ENCODE assay signal across 24 cellular contexts in the genomic region with DNA sequence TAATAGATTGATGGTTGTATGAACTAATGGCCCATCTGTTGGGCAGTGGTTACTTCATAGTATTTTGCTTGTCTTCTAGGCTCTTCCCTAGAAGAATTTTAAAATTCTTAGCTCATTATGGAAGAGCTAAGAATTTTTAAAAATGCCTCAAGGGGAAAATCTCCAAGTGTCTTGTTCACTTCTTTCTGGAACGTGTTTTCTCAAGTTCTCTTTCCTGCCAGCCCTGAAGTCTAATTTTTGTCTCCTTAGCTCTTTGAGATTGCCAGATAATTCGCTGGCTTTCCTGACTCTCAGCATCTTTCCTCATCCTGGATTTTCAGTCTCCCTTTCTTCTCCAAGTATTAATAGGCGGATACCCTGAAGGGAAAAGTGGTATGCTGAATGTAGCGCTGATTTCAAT.
"Had no signal": no experiment of that assay in that cellular context is flagged by ENCODE, and none has a peak within 500 bp of the region (broad histone marks: within the 10 kb centered on the region; RNA-seq: fewer than 3 reads in every experiment).

No MANE protein-coding gene starts in this region.

- H3K27me3 ChIP-seq: colonic mucosa, esophagus squamous epithelium, foreskin keratinocyte, gastroesophageal sphincter, heart left ventricle, hepatocyte, left lung had no signal

- ATAC-seq: effector memory CD8-positive, alpha-beta T cell; esophagus mucosa; foreskin keratinocyte; gastroesophageal sphincter; heart left ventricle; left cardiac atrium; left lung; left ventricle myocardium superior; lower lobe of right lung had no signal

- H2AFZ ChIP-seq: hepatocyte had no signal

- H3K9me3 ChIP-seq: colonic mucosa, esophagus squamous epithelium, gastroesophageal sphincter, heart left ventricle, left lung, lower lobe of right lung had no signal

- H3K4me3 Mint-ChIP-seq: dendritic cell treated with granulocyte-macrophage colony-stimulating factor and Interleukin-4, amounts not matched to agents 40 ng/mL and 50 ng/mL, for 4 days; effector memory CD8-positive, alpha-beta T cell; endodermal cell; immature natural killer cell; memory B cell had no signal

- H3K36me3 Mint-ChIP-seq: immature natural killer cell, memory B cell had no signal

- H3K27ac Mint-ChIP-seq: dendritic cell treated with granulocyte-macrophage colony-stimulating factor and Interleukin-4, amounts not matched to agents 40 ng/mL and 50 ng/mL, for 4 days; effector memory CD8-positive, alpha-beta T cell; endodermal cell; immature natural killer cell; memory B cell had no signal

- DNase-seq: colonic mucosa; cortex of kidney; effector CD8-positive, alpha-beta T cell; effector memory CD8-positive, alpha-beta T cell; endodermal cell; erythroblast; esophagus squamous epithelium; heart left ventricle; hypothalamus; immature natural killer cell; islet precursor cell; left cardiac atrium; left lung; left ventricle myocardium superior; lower lobe of right lung; mesendoderm; midbrain had no signal

- H3K27me3 Mint-ChIP-seq: dendritic cell treated with granulocyte-macrophage colony-stimulating factor and Interleukin-4, amounts not matched to agents 40 ng/mL and 50 ng/mL, for 4 days; effector memory CD8-positive, alpha-beta T cell; memory B cell had no signal

- H3K4me3 ChIP-seq: colonic mucosa, esophagus squamous epithelium, gastroesophageal sphincter, heart left ventricle, hepatocyte, left lung, lower lobe of right lung had no signal

- H3K27ac ChIP-seq: colonic mucosa, epithelial cell of prostate, esophagus squamous epithelium, foreskin keratinocyte, gastroesophageal sphincter, heart left ventricle, hepatocyte, left lung, lower lobe of right lung had no signal

- H3K4me1 Mint-ChIP-seq: immature natural killer cell, memory B cell had no signal

- H3K79me2 ChIP-seq: hepatocyte had no signal

- H3K36me3 ChIP-seq: colonic mucosa, esophagus squamous epithelium, gastroesophageal sphincter, heart left ventricle, left lung, lower lobe of right lung had no signal

- H3K4me1 ChIP-seq: colonic mucosa, esophagus squamous epithelium, gastroesophageal sphincter, heart left ventricle, left lung had no signal

- H3K9me3 Mint-ChIP-seq: effector memory CD8-positive, alpha-beta T cell; endodermal cell; immature natural killer cell had no signal

- H3K4me2 ChIP-seq: hepatocyte had no signal
